20 cellular contexts compared by ENCODE assay signal in the genomic region with DNA sequence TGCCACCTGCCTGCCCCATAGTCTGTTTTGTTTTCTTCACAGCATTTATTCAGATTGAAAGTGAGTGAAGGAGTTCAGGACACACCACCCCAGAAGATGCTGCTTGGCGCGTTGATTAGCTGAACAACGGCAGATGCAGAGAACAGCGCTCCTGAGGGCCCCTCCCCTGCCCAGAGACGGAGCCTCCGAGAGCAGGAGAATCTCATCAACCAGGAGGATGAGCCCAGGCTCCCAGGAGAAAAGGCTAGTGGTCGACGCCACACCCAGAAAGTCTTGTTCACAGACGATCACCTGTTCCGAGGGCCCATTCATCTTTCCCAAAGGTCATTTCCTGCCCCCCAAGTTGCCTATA.
DNase-seq lines count a peak whose midpoint lies in the region; ATAC-seq, FAIRE-seq and TF ChIP-seq lines count a peak whose summit lies in the region.
"Had no signal": no experiment of that assay in that cellular context is flagged by ENCODE, and none has a peak within 500 bp of the region (broad histone marks: within the 10 kb centered on the region; RNA-seq: fewer than 3 reads in every experiment).

No MANE protein-coding gene starts in this region.

- H3K27ac Mint-ChIP-seq in activated CD8-positive, alpha-beta memory T cell treated with anti-CD3 and anti-CD28 coated beads, Interleukin-2, amount 10 ng/mL, durations not matched to agents 7 days and 5 days, result no peak overlapping the region
- H3K27ac Mint-ChIP-seq: IgD-negative memory B cell had no signal

- H3K4me3 ChIP-seq in H1 (ENCODE audit: extremely low read depth in 1 of 4, insufficient read depth in 2 of 4, low read depth in 3 of 4, low read length in 4 of 4) (no peak overlapping the region), neuronal stem cell (ENCODE audit: low read length in 2 of 2) (no peak overlapping the region)
- H3K4me3 ChIP-seq: GM23248, HAP-1 had no signal

- H3K18ac ChIP-seq in H1 (ENCODE audit: extremely low read depth, low read length), result no peak overlapping the region
- peak overlapping the region; percentile 35 for H3K18ac ChIP-seq in neuronal stem cell (ENCODE audit: low read length)

- no peak for TF ChIP-seq CTCF in H1 (IDR thresholded peaks at IDR 0.05; ENCODE audit: control extremely low read depth in 1 of 3, insufficient read depth in 1 of 3, low read depth in 1 of 3, low read length in 3 of 3)

- H3K23me2 ChIP-seq in H1 (ENCODE audit: low read depth, low read length), result peaks cover 5% of the 10 kb centered on the region; the same call in 1 of the 2 replicates

- H4K5ac ChIP-seq in H1 (ENCODE audit: insufficient read length, low read depth, low read length), result no peak overlapping the region

- CTCF ChIA-PET in activated CD8-positive, alpha-beta memory T cell treated with anti-CD3 and anti-CD28 coated beads, Interleukin-2, amount 10 ng/mL, durations not matched to agents 7 days and 5 days (lab: Charles Lee), result no interaction called here
- CTCF ChIA-PET in H1 (lab: Charles Lee; ENCODE audit: partially characterized antibody), result interaction anchor here (1.3 kb wide), 1 partner anchor 17 kb away, joined by 3 read pairs; no protein-coding TSS in a partner anchor

- no peak for ATAC-seq in activated CD8-positive, alpha-beta memory T cell treated with anti-CD3 and anti-CD28 coated beads, Interleukin-2, amount 10 ng/mL, durations not matched to agents 7 days and 5 days
- no peak for ATAC-seq in GM19463 (IDR thresholded peaks at IDR 0.05; ENCODE audit: unreplicated experiment)
- no peak for ATAC-seq in GM19328 (IDR thresholded peaks at IDR 0.05; ENCODE audit: unreplicated experiment)
- ATAC-seq in activated CD4-positive, CD25-positive, alpha-beta regulatory T cell treated with anti-CD3 and anti-CD28 coated beads, Interleukin-2, amount 50 U/mL, for 24 hours, result no peak

- no peak overlapping the region for H3K9ac ChIP-seq in H1 (replicated peaks in 1 of 4; ENCODE audit: extremely low read depth in 1 of 4, low read depth in 3 of 4, low read length in 3 of 4)
- no peak overlapping the region for H3K9ac ChIP-seq in neuronal stem cell (ENCODE audit: low read depth, low read length, poor library complexity)
- H3K9ac ChIP-seq: GM23248 had no signal

- no peaks in the 10 kb centered on the region for H3K27me3 Mint-ChIP-seq in activated CD8-positive, alpha-beta memory T cell treated with anti-CD3 and anti-CD28 coated beads, Interleukin-2, amount 10 ng/mL, durations not matched to agents 7 days and 5 days

- H3K4me1 Mint-ChIP-seq in activated CD8-positive, alpha-beta memory T cell treated with anti-CD3 and anti-CD28 coated beads, Interleukin-2, amount 10 ng/mL, durations not matched to agents 7 days and 5 days, result no peaks in the 10 kb centered on the region

- 93% methylated on average over 10 of the region's 10 CpGs; no CpG with 5 or more reads in 1 of the 2 experiments for WGBS in H1 (ENCODE audit: extremely low coverage in 1 of 2, insufficient coverage in 1 of 2, insufficient read length in 1 of 2, insufficient replicate concordance in 2 of 2, low coverage in 1 of 2, low lambda C conversion rate in 2 of 2, missing lambda C conversion rate in 1 of 2), 2 experiments
- no CpG with 5 or more reads among the region's 10 CpGs for WGBS in neuronal stem cell (ENCODE audit: extremely low coverage in 2 of 2, insufficient read length in 2 of 2, insufficient replicate concordance in 1 of 2), 2 donors

- H3K79me2 ChIP-seq in H1 (ENCODE audit: control insufficient read depth in 1 of 2, insufficient read depth in 2 of 2, low read length in 2 of 2), result no peaks in the 10 kb centered on the region

- H3K27ac ChIP-seq in H1 (ENCODE audit: low read depth, low read length), result no peak overlapping the region
- no peak overlapping the region for H3K27ac ChIP-seq in neuronal stem cell (replicated peaks; ENCODE audit: low read length)
- H3K27ac ChIP-seq: C4-2B, GM23248 had no signal

- TF ChIP-seq POLR2A in H1 (IDR thresholded peaks at IDR 0.05; ENCODE audit: control extremely low read depth in 1 of 2, low read depth in 2 of 2, low read length in 2 of 2), result no peak

- H4K8ac ChIP-seq in H1 (ENCODE audit: extremely low read depth, insufficient read depth, low read length) (no peak overlapping the region), neuronal stem cell (ENCODE audit: low read depth, low read length) (no peak overlapping the region)

- no peak for TF ChIP-seq RAD21 in H1 (IDR thresholded peaks at IDR 0.05 in 1 of 2, conservative IDR thresholded peaks at IDR 0.05 in 1 of 2; ENCODE audit: low read depth in 2 of 2, low read length in 2 of 2)

- H3K36me3 ChIP-seq in H1 (ENCODE audit: control insufficient read depth in 2 of 4, insufficient read depth in 4 of 4, low read length in 3 of 4), result no peaks in the 10 kb centered on the region
- no peaks in the 10 kb centered on the region for H3K36me3 ChIP-seq in neuronal stem cell (replicated peaks in 1 of 2; ENCODE audit: control insufficient read depth in 2 of 2, insufficient read depth in 2 of 2, low read length in 2 of 2)
- H3K36me3 ChIP-seq: HAP-1 had no signal

- DNase-seq in activated CD8-positive, alpha-beta memory T cell treated with anti-CD3 and anti-CD28 coated beads, Interleukin-2, amount 10 ng/mL, durations not matched to agents 7 days and 5 days, result peak; percentile 11
- no peak for DNase-seq in activated CD8-positive, alpha-beta memory T cell treated with anti-CD3 and anti-CD28 coated beads for 24 hours
- DNase-seq in Daoy (ENCODE audit: low read depth), result peak; percentile 1
- DNase-seq in H1 (ENCODE audit: low read depth in 1 of 2, low spot score in 2 of 2), result peak in 1 of 2 experiments; percentile 32
- DNase-seq in neuronal stem cell (ENCODE audit: low spot score), result no peak
- DNase-seq: ACHN; CD4-positive, alpha-beta memory T cell; COR-L47; DMS153; DMS79 treated with DMSO at 0.1 percent for 48 hours; GDM1; GM23248 had no signal

- H2AFZ ChIP-seq in H1 (ENCODE audit: low read length), result no peak overlapping the region
- no peak overlapping the region for H2AFZ ChIP-seq in neuronal stem cell (ENCODE audit: low read length)
- H2AFZ ChIP-seq: GM23248 had no signal

- H4K20me1 ChIP-seq in H1 (replicated peaks in 1 of 2; ENCODE audit: control insufficient read depth in 1 of 2, insufficient read depth in 2 of 2, low read length in 2 of 2), result peaks cover 0 to 3% of the 10 kb centered on the region in 2 experiments

- POLR2A ChIA-PET in H1 (lab: Charles Lee; ENCODE audit: partially characterized antibody), result no interaction called here

- no peak overlapping the region; the same call in 1 of the 2 replicates for H2BK20ac ChIP-seq in H1 (ENCODE audit: low read length)

- no peak for TF ChIP-seq EP300 in H1 (IDR thresholded peaks at IDR 0.05; ENCODE audit: borderline replicate concordance in 1 of 2, low read depth in 2 of 2, low read length in 2 of 2)

- 0 out of 2 replicates have a peak overlapping the region, but pooled peaks have one; percentile 65 for H2AK5ac ChIP-seq in H1 (ENCODE audit: low read depth, low read length)
- H2AK5ac ChIP-seq in neuronal stem cell (ENCODE audit: low read depth, low read length), result peak overlapping the region; percentile 93

- H3K23ac ChIP-seq in H1 (ENCODE audit: insufficient read length), result no peak overlapping the region
- H3K23ac ChIP-seq in neuronal stem cell (ENCODE audit: low read depth, low read length, poor library complexity), result peak overlapping the region; percentile 87

- no peak overlapping the region for H3K4me3 Mint-ChIP-seq in activated CD8-positive, alpha-beta memory T cell treated with anti-CD3 and anti-CD28 coated beads, Interleukin-2, amount 10 ng/mL, durations not matched to agents 7 days and 5 days
- H3K4me3 Mint-ChIP-seq: CD4-positive, alpha-beta memory T cell had no signal

- H3K27me3 ChIP-seq in H1 (replicated peaks in 1 of 4; ENCODE audit: control insufficient read depth in 3 of 4, extremely low read depth in 1 of 4, insufficient read depth in 3 of 4, low read length in 3 of 4) (no peaks in the 10 kb centered on the region), neuronal stem cell (ENCODE audit: control insufficient read depth in 3 of 3, insufficient read depth in 3 of 3, low read depth in 1 of 3, low read length in 3 of 3) (peaks cover 0 to 57% (median 0%) of the 10 kb centered on the region in 3 experiments)

- no peaks in the 10 kb centered on the region for H3K9me3 Mint-ChIP-seq in activated CD8-positive, alpha-beta memory T cell treated with anti-CD3 and anti-CD28 coated beads, Interleukin-2, amount 10 ng/mL, durations not matched to agents 7 days and 5 days (ENCODE audit: low read depth)

- H3K79me1 ChIP-seq in H1 (ENCODE audit: low read depth, low read length) (no peaks in the 10 kb centered on the region), neuronal stem cell (ENCODE audit: low read depth, low read length) (no peaks in the 10 kb centered on the region)

- H2BK15ac ChIP-seq in H1 (ENCODE audit: low read length) (0 out of 2 replicates have a peak overlapping the region, but pooled peaks have one; percentile 61), neuronal stem cell (ENCODE audit: low read length) (no peak overlapping the region)

- no peak overlapping the region for H2BK5ac ChIP-seq in H1 (ENCODE audit: low read depth, low read length)
- H2BK5ac ChIP-seq in neuronal stem cell (ENCODE audit: low read length), result no peak overlapping the region

- H3K4me2 ChIP-seq in H1 (ENCODE audit: insufficient read depth in 1 of 2, low read depth in 2 of 2, low read length in 2 of 2) (no peak overlapping the region), neuronal stem cell (ENCODE audit: insufficient read depth, low read length, poor library complexity, severe bottlenecking) (no peak overlapping the region)

- H3K4ac ChIP-seq in H1 (replicated peaks; ENCODE audit: insufficient read length, low read depth, low read length) (no peak overlapping the region), neuronal stem cell (ENCODE audit: low read length) (no peak overlapping the region)

- H3K36me3 Mint-ChIP-seq in activated CD8-positive, alpha-beta memory T cell treated with anti-CD3 and anti-CD28 coated beads, Interleukin-2, amount 10 ng/mL, durations not matched to agents 7 days and 5 days, result no peaks in the 10 kb centered on the region
- H3K36me3 Mint-ChIP-seq: CD4-positive, alpha-beta memory T cell had no signal

- H3K9me3 ChIP-seq in H1 (ENCODE audit: insufficient read depth in 2 of 2, low read depth in 1 of 2, low read length in 1 of 2) (no peaks in the 10 kb centered on the region), neuronal stem cell (replicated peaks in 1 of 2; ENCODE audit: control insufficient read depth in 2 of 2, insufficient read depth in 1 of 2, low read depth in 1 of 2, low read length in 2 of 2) (no peaks in the 10 kb centered on the region)
- H3K9me3 ChIP-seq: HAP-1 had no signal

- H2BK12ac ChIP-seq in H1 (ENCODE audit: low read depth, low read length) (no peak overlapping the region), neuronal stem cell (ENCODE audit: low read length) (peak overlapping the region; percentile 63)

- H4K91ac ChIP-seq in H1 (replicated peaks; ENCODE audit: insufficient read length, low read length) (no peak overlapping the region), neuronal stem cell (ENCODE audit: low read depth, low read length, poor library complexity) (no peak overlapping the region)

- FAIRE-seq in H1 (lab: Jason Lieb, UNC), result no peak
- FAIRE-seq: D721Med, GM12892 had no signal

- no peak overlapping the region for H2BK120ac ChIP-seq in H1 (replicated peaks; ENCODE audit: low read depth, low read length)
- H2BK120ac ChIP-seq in neuronal stem cell (ENCODE audit: low read depth, low read length), result no peak overlapping the region

- H3K4me1 ChIP-seq in H1 (replicated peaks in 1 of 4; ENCODE audit: control insufficient read depth in 3 of 4, insufficient read depth in 4 of 4, low read length in 3 of 4) (peaks cover 1 to 15% (median 10%) of the 10 kb centered on the region in 4 experiments; a peak in 5 of 7 replicates), neuronal stem cell (ENCODE audit: control insufficient read depth in 2 of 2, insufficient read depth in 1 of 2, low read depth in 1 of 2, low read length in 2 of 2) (peaks cover 0 to 2% of the 10 kb centered on the region in 2 donors)
- H3K4me1 ChIP-seq: HAP-1 had no signal

- H3K56ac ChIP-seq in H1 (replicated peaks; ENCODE audit: insufficient read length, low read depth, low read length), result no peak overlapping the region

- H3K14ac ChIP-seq in H1 (ENCODE audit: insufficient read length) (no peak overlapping the region), neuronal stem cell (ENCODE audit: low read length) (no peak overlapping the region)

Comparison
In these comparisons a context has a peak if more than half of its experiments do, and no peak if none do; other contexts are left out.
1. DNase-seq: peak in activated CD8-positive, alpha-beta memory T cell treated with anti-CD3 and anti-CD28 coated beads, Interleukin-2, amount 10 ng/mL, durations not matched to agents 7 days and 5 days (single experiment) and Daoy (single experiment); none in activated CD8-positive, alpha-beta memory T cell treated with anti-CD3 and anti-CD28 coated beads for 24 hours (single experiment) and neuronal stem cell (single experiment).